ENCODE assay signal across 8 cellular contexts in the genomic region with DNA sequence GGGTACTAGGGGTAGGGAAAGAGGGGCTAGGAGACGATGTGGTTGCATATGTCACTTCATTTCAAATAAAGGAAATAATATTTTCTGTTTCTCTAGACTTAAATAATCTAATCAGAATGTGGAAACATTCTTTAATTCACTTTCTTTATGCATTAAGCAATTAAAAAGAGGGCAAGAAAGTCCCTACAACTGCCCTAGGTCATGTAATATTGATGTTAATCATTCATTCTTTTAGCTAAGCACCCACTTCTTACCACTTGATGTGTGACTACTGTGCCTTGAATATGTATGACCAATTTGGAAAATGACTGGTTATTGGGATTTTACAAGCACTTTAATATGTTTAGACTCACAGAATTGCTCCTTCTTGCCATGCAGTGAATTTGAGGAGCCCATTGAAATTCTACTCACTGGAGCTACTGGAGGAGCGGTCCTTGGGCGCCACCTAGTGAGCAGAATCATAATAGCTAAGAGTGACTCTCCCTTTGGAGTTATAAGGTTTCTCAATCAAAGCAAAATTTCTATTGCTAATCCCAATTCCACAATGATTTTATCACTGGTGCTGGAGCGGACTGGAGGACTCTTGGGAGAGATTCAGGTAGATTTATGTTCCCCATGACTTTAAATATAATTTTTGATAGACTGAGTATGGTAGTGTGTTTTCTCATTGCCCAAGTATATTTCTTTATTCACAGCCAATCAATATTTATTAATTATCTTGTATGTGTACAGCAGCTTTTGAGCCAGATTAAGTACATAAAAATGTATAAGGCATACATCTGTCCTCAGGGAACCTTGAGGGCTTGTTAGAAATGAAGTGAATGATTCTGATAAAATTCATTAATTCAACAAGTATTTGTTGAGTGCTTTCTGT.
A peak's percentile ranks its signal among the peaks of the same experiment; 100 is the strongest.
DNase-seq lines count a peak whose midpoint lies in the region; ATAC-seq and TF ChIP-seq lines count a peak whose summit lies in the region.

No MANE protein-coding gene starts in this region.

- no peak overlapping the region for H2AFZ ChIP-seq in GM23338

- no peaks in the 10 kb centered on the region for H3K4me1 ChIP-seq in GM23338 (ENCODE audit: insufficient read depth)
- no peaks in the 10 kb centered on the region for H3K4me1 ChIP-seq in SJCRH30
- no peaks in the 10 kb centered on the region for H3K4me1 ChIP-seq in uterus

- intact Hi-C loops in uterus (cut with DNase I; ENCODE audit: low total_unique reads): no loop called here

- ATAC-seq in GM23338: peak; percentile 88

- DNase-seq in GDM1 (lab: John Stamatoyannopoulos, UW): peak; percentile 43
- DNase-seq in GM23338 (ENCODE audit: low spot score): peak; percentile 84
- peak; percentile 66 to 82 for DNase-seq in Kasumi-1 (lab: John Stamatoyannopoulos, UW)
- peak; percentile 65 to 87 for DNase-seq in SJCRH30
- peak; percentile 33 for DNase-seq in activated effector memory CD4-positive, alpha-beta T cell treated with Interleukin-2 at 50 U/mL for 16 hours
- peak; percentile 4 for DNase-seq in germinal center (ENCODE audit: low spot score)
- DNase-seq in pons (ENCODE audit: low spot score): peak; percentile 71
- peak; percentile 35 to 54 for DNase-seq in uterus

- peaks cover 5% of the 10 kb centered on the region for H3K27me3 Mint-ChIP-seq in GM23338 (ENCODE audit: insufficient read depth, low read depth, poor library complexity)

- no peaks in the 10 kb centered on the region for H4K20me1 ChIP-seq in GM23338 (replicated peaks; ENCODE audit: insufficient read depth)

- H3K27ac Mint-ChIP-seq in GM23338: no peak overlapping the region

- no peaks in the 10 kb centered on the region for H3K9me3 Mint-ChIP-seq in GM23338

- H3K9me3 ChIP-seq in SJCRH30 (replicated peaks): no peaks in the 10 kb centered on the region
- no peaks in the 10 kb centered on the region for H3K9me3 ChIP-seq in uterus

- H3K4me2 ChIP-seq in GM23338: no peak overlapping the region

- H3K4me1 Mint-ChIP-seq in GM23338: no peaks in the 10 kb centered on the region

- H3K27ac ChIP-seq in GM23338 (ENCODE audit: low read depth): no peak overlapping the region
- H3K27ac ChIP-seq in SJCRH30: no peak overlapping the region
- no peak overlapping the region for H3K27ac ChIP-seq in uterus

- H3K36me3 ChIP-seq in GM23338 (ENCODE audit: insufficient read depth): peaks cover 21% of the 10 kb centered on the region; the same call in 1 of the 2 replicates
- no peaks in the 10 kb centered on the region for H3K36me3 ChIP-seq in SJCRH30
- no peaks in the 10 kb centered on the region for H3K36me3 ChIP-seq in uterus

- TF ChIP-seq CTCF in GM23338 (conservative IDR thresholded peaks at IDR 0.05; ENCODE audit: low read depth in 2 of 2) (peak; percentile 88 to 96), uterus (IDR thresholded peaks at IDR 0.05) (peak; percentile 62 to 76 (median 68))

- no peak for TF ChIP-seq POLR2A in uterus (IDR thresholded peaks at IDR 0.05)

- peaks cover 51% of the 10 kb centered on the region for H3K36me3 Mint-ChIP-seq in GM23338 (ENCODE audit: low read depth)

- no peaks in the 10 kb centered on the region for H3K9me2 ChIP-seq in GM23338 (ENCODE audit: insufficient read depth)

- no peaks in the 10 kb centered on the region for H3K79me2 ChIP-seq in GM23338 (replicated peaks; ENCODE audit: insufficient read depth)

- H3K4me3 ChIP-seq in GM23338 (no peak overlapping the region), SJCRH30 (no peak overlapping the region), uterus (no peak overlapping the region)

- 0 out of 2 replicates have a peak, but pooled peaks cover 3% of the 10 kb centered on the region for H3F3A ChIP-seq in GM23338 (replicated peaks; ENCODE audit: low read depth)

- no peaks in the 10 kb centered on the region for H3K27me3 ChIP-seq in GM23338 (ENCODE audit: insufficient read depth)
- H3K27me3 ChIP-seq in SJCRH30: no peaks in the 10 kb centered on the region
- no peaks in the 10 kb centered on the region for H3K27me3 ChIP-seq in uterus

- H3K4me3 Mint-ChIP-seq in GM23338: no peak overlapping the region

TF ChIP-seq in GM23338, 12 proteins besides CTCF, POLR2A, EP300 and RAD21 (continues in another document):
- TF ChIP-seq EZH2phosphoT487 (IDR thresholded peaks at IDR 0.05; ENCODE audit: unreplicated experiment) (no peak), CREB1 (CRISPR knock-in tag; IDR thresholded peaks at IDR 0.05; ENCODE audit: low read depth) (no peak), ZNF462 (CRISPR knock-in tag; IDR thresholded peaks at IDR 0.05) (no peak), EZH2 (IDR thresholded peaks at IDR 0.05; ENCODE audit: low read depth, unreplicated experiment) (no peak), POLR2AphosphoS5 (IDR thresholded peaks at IDR 0.05; ENCODE audit: low read depth) (no peak), ZNF331 (CRISPR knock-in tag; IDR thresholded peaks at IDR 0.05; ENCODE audit: low read depth) (no peak)

Comparison
In these comparisons a context has a peak if more than half of its experiments do, and no peak if none do; other contexts are left out.
1. DNase-seq: peak in every context shown above with its lines; median percentile 84 in GM23338; 76 in SJCRH30; 74 in Kasumi-1; 71 in pons; 44 in uterus; 43 in GDM1; 33 in activated effector memory CD4-positive, alpha-beta T cell treated with Interleukin-2 at 50 U/mL for 16 hours; 4 in germinal center.